In genomic region chr3:150740733-150741496, GRCh38 we compare ENCODE assay signal across 13 cellular contexts. TPM values are rescaled to one million over a fixed set of nuclear protein-coding genes. Genes with fewer than 3 reads are reported as not detected.
DNase-seq lines count a peak whose midpoint lies in the region; ATAC-seq, FAIRE-seq and TF ChIP-seq lines count a peak whose summit lies in the region.
"Had no signal": no experiment of that assay in that cellular context is flagged by ENCODE, and none has a peak within 500 bp of the region (broad histone marks: within the 10 kb centered on the region; RNA-seq: fewer than 3 reads in every experiment).

No MANE protein-coding gene starts in this region.

- intact Hi-C loops in right lobe of liver (cut with DNase I) = no loop called here

- H3K9ac ChIP-seq in BLaER1 = no peak overlapping the region

- WGBS in right lobe of liver (ENCODE audit: insufficient coverage, low coverage, low lambda C conversion rate, missing lambda C conversion rate) = 29% methylated on average over 12 of the region's 12 CpGs

- H3K27me3 ChIP-seq in BLaER1 (no peaks in the 10 kb centered on the region), right lobe of liver (no peaks in the 10 kb centered on the region)
- H3K27me3 ChIP-seq: breast epithelium, vagina had no signal

- H3K4me1 ChIP-seq in BLaER1 = peaks cover 90% of the 10 kb centered on the region
- peaks cover 0 to 94% (median 45%) of the 10 kb centered on the region in 4 donors for H3K4me1 ChIP-seq in right lobe of liver

- H4K20me1 ChIP-seq in BLaER1 = peaks cover 67% of the 10 kb centered on the region

- H3K27ac ChIP-seq in BLaER1 = no peak overlapping the region
- H3K27ac ChIP-seq in right lobe of liver = peak overlapping the region; percentile 72 to 94 (median 75)
- H3K27ac ChIP-seq: breast epithelium, lower lobe of right lung, vagina had no signal

- H3K36me3 ChIP-seq in BLaER1 (peaks cover 34% of the 10 kb centered on the region), right lobe of liver (peaks cover 0 to 12% (median 0%) of the 10 kb centered on the region in 4 donors)
- H3K36me3 ChIP-seq: breast epithelium had no signal

- H3K4me3 ChIP-seq in BLaER1 = no peak overlapping the region
- no peak overlapping the region for H3K4me3 ChIP-seq in GM12864 (ENCODE audit: low read depth, low read length)
- H3K4me3 ChIP-seq in right lobe of liver = no peak overlapping the region
- H3K4me3 ChIP-seq: breast epithelium, lower lobe of right lung, vagina had no signal

- TF ChIP-seq CTCF in GM12864 (IDR thresholded peaks at IDR 0.05; ENCODE audit: low read depth, low read length, missing control alignments) = peak; percentile 18
- no peak for TF ChIP-seq CTCF in right lobe of liver (IDR thresholded peaks at IDR 0.05)

- DNase-seq in GM12864 (ENCODE audit: low read depth) (no peak), right lobe of liver (peak; percentile 81 to 92 (median 89)), urothelium cell line (ENCODE audit: low spot score) (no peak), retina (no peak)
- peak; percentile 56 to 67 for DNase-seq in activated T-cell treated with anti-CD3 and anti-CD28 coated beads, Interleukin-2, amount 50 U/mL, for 48 hours
- DNase-seq: effector CD4-positive, alpha-beta T cell; lower lobe of right lung; nucleus accumbens had no signal

- H3K4me2 ChIP-seq in BLaER1 = peak overlapping the region; percentile 92

- peak; percentile 64 for TF ChIP-seq POLR2A in right lobe of liver (IDR thresholded peaks at IDR 0.05)

- H3K9me3 ChIP-seq in BLaER1 (no peaks in the 10 kb centered on the region), right lobe of liver (no peaks in the 10 kb centered on the region)
- H3K9me3 ChIP-seq: breast epithelium, lower lobe of right lung, vagina had no signal

- ATAC-seq in right lobe of liver (peak; percentile 40 to 66 (median 54)), GM21717 (IDR thresholded peaks at IDR 0.05; ENCODE audit: unreplicated experiment) (no peak)
- ATAC-seq: lower lobe of right lung had no signal

- FAIRE-seq in urothelium cell line (lab: Jason Lieb, UNC) = no peak
- FAIRE-seq: TTC549 had no signal

RNA-seq across cellular contexts. Expression of gene SIAH2, which starts 22.1 kb away (rescaled TPM):
- total RNA-seq in right lobe of liver = 10 to 100 TPM; 20.5 to 53.0 (median 36.5) TPM

RNA-seq across cellular contexts. Expression of gene ERICH6, which starts 37.2 kb away (rescaled TPM):
- total RNA-seq in right lobe of liver = under 1 TPM in 1 of 6 experiments, not detected in 5; 0.49 TPM
- total RNA-seq: lower lobe of right lung, vagina had no signal

Comparison
In these comparisons a context has a peak if more than half of its experiments do, and no peak if none do; other contexts are left out.
1. DNase-seq: peak in activated T-cell treated with anti-CD3 and anti-CD28 coated beads, Interleukin-2, amount 50 U/mL, for 48 hours (2 of 2) and right lobe of liver (3 of 3); none in GM12864 (single experiment), urothelium cell line (single experiment) and retina (single experiment).